In genomic region chr3:31405515-31405914, GRCh38 we compare ENCODE assay signal across 24 cellular contexts.
DNase-seq lines count a peak whose midpoint lies in the region; ATAC-seq and TF ChIP-seq lines count a peak whose summit lies in the region.
"Had no signal": no experiment of that assay in that cellular context is flagged by ENCODE, and none has a peak within 500 bp of the region (broad histone marks: within the 10 kb centered on the region; RNA-seq: fewer than 3 reads in every experiment).

No MANE protein-coding gene starts in this region.

- no peaks in the 10 kb centered on the region for H3K36me3 ChIP-seq in GM23338 (ENCODE audit: insufficient read depth)
- H3K36me3 ChIP-seq in mesendoderm (ENCODE audit: control insufficient read depth, insufficient read depth, low read length), result no peaks in the 10 kb centered on the region
- no peaks in the 10 kb centered on the region for H3K36me3 ChIP-seq in neuronal stem cell (replicated peaks in 1 of 2; ENCODE audit: control insufficient read depth in 2 of 2, insufficient read depth in 2 of 2, low read length in 2 of 2)
- H3K36me3 ChIP-seq in stomach, result no peaks in the 10 kb centered on the region
- H3K36me3 ChIP-seq: BLaER1, Peyer's patch had no signal

- H3K36me3 Mint-ChIP-seq in GM23338 (ENCODE audit: low read depth), result no peaks in the 10 kb centered on the region
- H3K36me3 Mint-ChIP-seq in activated CD8-positive, alpha-beta memory T cell treated with anti-CD3 and anti-CD28 coated beads, Interleukin-2, amount 10 ng/mL, durations not matched to agents 7 days and 5 days, result no peaks in the 10 kb centered on the region
- H3K36me3 Mint-ChIP-seq: CD4-positive, CD25-positive, alpha-beta regulatory T cell had no signal

- H3K27me3 Mint-ChIP-seq in GM23338 (ENCODE audit: insufficient read depth, low read depth, poor library complexity), result no peaks in the 10 kb centered on the region
- peaks cover under 1% of the 10 kb centered on the region for H3K27me3 Mint-ChIP-seq in activated CD8-positive, alpha-beta memory T cell treated with anti-CD3 and anti-CD28 coated beads, Interleukin-2, amount 10 ng/mL, durations not matched to agents 7 days and 5 days

- H3K4ac ChIP-seq in mesendoderm (ENCODE audit: low read depth, low read length) (no peak overlapping the region), neuronal stem cell (ENCODE audit: low read length) (no peak overlapping the region)

- H3K9ac ChIP-seq in mesendoderm (ENCODE audit: low read length) (no peak overlapping the region), neuronal stem cell (ENCODE audit: low read depth, low read length, poor library complexity) (no peak overlapping the region)
- H3K9ac ChIP-seq: BLaER1 had no signal

- no peak overlapping the region for H2BK120ac ChIP-seq in mesendoderm (ENCODE audit: low read depth, low read length)
- H2BK120ac ChIP-seq in neuronal stem cell (ENCODE audit: low read depth, low read length), result no peak overlapping the region

- peaks cover 0 to 5% of the 10 kb centered on the region in 2 donors for H3K9me3 ChIP-seq in neuronal stem cell (replicated peaks in 1 of 2; ENCODE audit: control insufficient read depth in 2 of 2, insufficient read depth in 1 of 2, low read depth in 1 of 2, low read length in 2 of 2)
- H3K9me3 ChIP-seq in stomach, result no peaks in the 10 kb centered on the region
- H3K9me3 ChIP-seq: BLaER1, Peyer's patch had no signal

- no peak for TF ChIP-seq POLR2A in stomach (IDR thresholded peaks at IDR 0.05)

- CTCF ChIA-PET in activated CD8-positive, alpha-beta memory T cell treated with anti-CD3 and anti-CD28 coated beads, Interleukin-2, amount 10 ng/mL, durations not matched to agents 7 days and 5 days (lab: Charles Lee), result no interaction called here

- H3K4me3 ChIP-seq in GM23338, result no peak overlapping the region
- no peak overlapping the region for H3K4me3 ChIP-seq in astrocyte of the cerebellum (ENCODE audit: low read depth, low read length)
- no peak overlapping the region for H3K4me3 ChIP-seq in mesendoderm (ENCODE audit: low read length)
- no peak overlapping the region for H3K4me3 ChIP-seq in retinal pigment epithelial cell (ENCODE audit: low read length)
- H3K4me3 ChIP-seq in neuronal stem cell (ENCODE audit: low read length in 2 of 2), result no peak overlapping the region
- H3K4me3 ChIP-seq in stomach, result no peak overlapping the region
- H3K4me3 ChIP-seq: BLaER1, Peyer's patch had no signal

- DNase-seq in GM23338 (ENCODE audit: low spot score) (no peak), astrocyte of the cerebellum (ENCODE audit: low read depth) (peak; percentile 39), mesendoderm (peak; percentile 44), retinal pigment epithelial cell (ENCODE audit: low read depth) (peak; percentile 37), neuronal stem cell (ENCODE audit: low spot score) (no peak), stomach (no peak), activated T-cell treated with anti-CD3 and anti-CD28 coated beads for 4 hours (no peak)
- DNase-seq in activated CD8-positive, alpha-beta memory T cell treated with anti-CD3 and anti-CD28 coated beads, Interleukin-2, amount 10 ng/mL, durations not matched to agents 7 days and 5 days, result no peak
- DNase-seq: CD4-positive, CD25-positive, alpha-beta regulatory T cell; DMS153; DND-41; GOT3; HCEC 1CT; KBM-7; MM.1S; NCI-H1417; NCI-H1694; NCI-H2081; NCI-H2227 treated with DMSO at 0.1 percent for 48 hours; NCI-H510A; NCI-H69; Peyer's patch; SHP77 treated with DMSO at 0.1 percent for 48 hours had no signal

- ATAC-seq in GM23338, result no peak
- ATAC-seq in activated CD8-positive, alpha-beta memory T cell treated with anti-CD3 and anti-CD28 coated beads, Interleukin-2, amount 10 ng/mL, durations not matched to agents 7 days and 5 days, result no peak

- H4K8ac ChIP-seq in mesendoderm (ENCODE audit: low read depth, low read length) (no peak overlapping the region), neuronal stem cell (ENCODE audit: low read depth, low read length) (no peak overlapping the region)

- H3K79me1 ChIP-seq in mesendoderm (ENCODE audit: low read length) (no peaks in the 10 kb centered on the region), neuronal stem cell (ENCODE audit: low read depth, low read length) (no peaks in the 10 kb centered on the region)

- peaks cover 10% of the 10 kb centered on the region for H3K9me2 ChIP-seq in GM23338 (ENCODE audit: insufficient read depth)

- H3K27me3 ChIP-seq in GM23338 (ENCODE audit: insufficient read depth) (no peaks in the 10 kb centered on the region), mesendoderm (ENCODE audit: insufficient read depth, low read length, poor library complexity) (no peaks in the 10 kb centered on the region), neuronal stem cell (ENCODE audit: control insufficient read depth in 3 of 3, insufficient read depth in 3 of 3, low read depth in 1 of 3, low read length in 3 of 3) (no peaks in the 10 kb centered on the region), stomach (no peaks in the 10 kb centered on the region)
- H3K27me3 ChIP-seq: BLaER1, Peyer's patch had no signal

- in situ Hi-C loops in astrocyte of the cerebellum (cut with HindIII; ENCODE audit: low sequenced_read_pairs), result no loop called here

- H3K4me2 ChIP-seq in GM23338, result no peak overlapping the region
- no peak overlapping the region for H3K4me2 ChIP-seq in mesendoderm (ENCODE audit: low read length)
- no peak overlapping the region for H3K4me2 ChIP-seq in neuronal stem cell (ENCODE audit: insufficient read depth, low read length, poor library complexity, severe bottlenecking)
- H3K4me2 ChIP-seq: BLaER1 had no signal

- H2BK15ac ChIP-seq in mesendoderm (replicated peaks; ENCODE audit: low read depth) (no peak overlapping the region), neuronal stem cell (ENCODE audit: low read length) (no peak overlapping the region)

- no peak for TF ChIP-seq EP300 in stomach (IDR thresholded peaks at IDR 0.05)

- H2AK5ac ChIP-seq in mesendoderm (ENCODE audit: low read length), result no peak overlapping the region
- no peak overlapping the region for H2AK5ac ChIP-seq in neuronal stem cell (ENCODE audit: low read depth, low read length)

- intact Hi-C loops in stomach (cut with DNase I; ENCODE audit: low total_unique reads), result no loop called here

- H4K20me1 ChIP-seq in GM23338 (replicated peaks; ENCODE audit: insufficient read depth), result no peaks in the 10 kb centered on the region
- H4K20me1 ChIP-seq: BLaER1 had no signal

- H3K27ac ChIP-seq in GM23338 (ENCODE audit: low read depth), result no peak overlapping the region
- no peak overlapping the region for H3K27ac ChIP-seq in mesendoderm (ENCODE audit: low read depth, low read length)
- no peak overlapping the region for H3K27ac ChIP-seq in neuronal stem cell (replicated peaks; ENCODE audit: low read length)
- no peak overlapping the region for H3K27ac ChIP-seq in stomach
- H3K27ac ChIP-seq: BLaER1, Peyer's patch had no signal

- H3K56ac ChIP-seq in mesendoderm (ENCODE audit: low read length), result no peak overlapping the region

- no peak overlapping the region for H4K91ac ChIP-seq in neuronal stem cell (ENCODE audit: low read depth, low read length, poor library complexity)

- H4K5ac ChIP-seq in mesendoderm (ENCODE audit: low read length), result no peak overlapping the region

- peaks cover 7% of the 10 kb centered on the region; the same call in 2 of the 3 replicates for H3K4me1 Mint-ChIP-seq in GM23338
- peaks cover 2% of the 10 kb centered on the region for H3K4me1 Mint-ChIP-seq in activated CD8-positive, alpha-beta memory T cell treated with anti-CD3 and anti-CD28 coated beads, Interleukin-2, amount 10 ng/mL, durations not matched to agents 7 days and 5 days

- H3K27ac Mint-ChIP-seq in GM23338, result no peak overlapping the region
- H3K27ac Mint-ChIP-seq in activated CD8-positive, alpha-beta memory T cell treated with anti-CD3 and anti-CD28 coated beads, Interleukin-2, amount 10 ng/mL, durations not matched to agents 7 days and 5 days, result no peak overlapping the region
- H3K27ac Mint-ChIP-seq: CD4-positive, CD25-positive, alpha-beta regulatory T cell had no signal

- no peaks in the 10 kb centered on the region for H3F3A ChIP-seq in GM23338 (replicated peaks; ENCODE audit: low read depth)

- H3K23ac ChIP-seq in mesendoderm (ENCODE audit: low read length), result no peak overlapping the region
- H3K23ac ChIP-seq in neuronal stem cell (ENCODE audit: low read depth, low read length, poor library complexity), result no peak overlapping the region

- H3K79me2 ChIP-seq in GM23338 (replicated peaks; ENCODE audit: insufficient read depth) (no peaks in the 10 kb centered on the region), mesendoderm (ENCODE audit: control insufficient read depth, insufficient read depth, low read length) (no peaks in the 10 kb centered on the region)

- H3K18ac ChIP-seq in mesendoderm (ENCODE audit: low read length) (no peak overlapping the region), neuronal stem cell (ENCODE audit: low read length) (no peak overlapping the region)

- no peak overlapping the region for H3K4me3 Mint-ChIP-seq in GM23338
- H3K4me3 Mint-ChIP-seq in activated CD8-positive, alpha-beta memory T cell treated with anti-CD3 and anti-CD28 coated beads, Interleukin-2, amount 10 ng/mL, durations not matched to agents 7 days and 5 days, result no peak overlapping the region
- H3K4me3 Mint-ChIP-seq: CD4-positive, CD25-positive, alpha-beta regulatory T cell had no signal

- no peaks in the 10 kb centered on the region for H3K9me3 Mint-ChIP-seq in GM23338
- peaks cover 4% of the 10 kb centered on the region for H3K9me3 Mint-ChIP-seq in activated CD8-positive, alpha-beta memory T cell treated with anti-CD3 and anti-CD28 coated beads, Interleukin-2, amount 10 ng/mL, durations not matched to agents 7 days and 5 days (ENCODE audit: low read depth)

- TF ChIP-seq CTCF in GM23338 (conservative IDR thresholded peaks at IDR 0.05; ENCODE audit: low read depth in 2 of 2) (no peak), astrocyte of the cerebellum (IDR thresholded peaks at IDR 0.05; ENCODE audit: low read depth, low read length, missing control alignments) (no peak), retinal pigment epithelial cell (conservative IDR thresholded peaks at IDR 0.05; ENCODE audit: low read depth, low read length) (no peak), stomach (IDR thresholded peaks at IDR 0.05) (no peak)

- 0 out of 2 replicates have a peak, but pooled peaks cover 6% of the 10 kb centered on the region for H3K4me1 ChIP-seq in GM23338 (ENCODE audit: insufficient read depth)
- H3K4me1 ChIP-seq in mesendoderm (ENCODE audit: control insufficient read depth, low read depth, low read length), result no peaks in the 10 kb centered on the region
- peaks cover 3 to 8% of the 10 kb centered on the region in 2 donors for H3K4me1 ChIP-seq in neuronal stem cell (ENCODE audit: control insufficient read depth in 2 of 2, insufficient read depth in 1 of 2, low read depth in 1 of 2, low read length in 2 of 2)
- H3K4me1 ChIP-seq in stomach, result no peaks in the 10 kb centered on the region
- H3K4me1 ChIP-seq: Peyer's patch had no signal

- H2AFZ ChIP-seq in GM23338 (peak overlapping the region; percentile 70; the same call in 1 of the 2 replicates), neuronal stem cell (ENCODE audit: low read length) (no peak overlapping the region)

- H3K14ac ChIP-seq in neuronal stem cell (ENCODE audit: low read length), result no peak overlapping the region

- no CpG with 5 or more reads among the region's 1 CpG for WGBS in mesendoderm (ENCODE audit: extremely low coverage, insufficient coverage, low lambda C conversion rate)
- WGBS in neuronal stem cell (ENCODE audit: extremely low coverage in 2 of 2, insufficient read length in 2 of 2, insufficient replicate concordance in 1 of 2), 2 donors, result no CpG with 5 or more reads among the region's 1 CpG
- 12 to 46% (median 33%) methylated on average over 1 of the region's 1 CpG for WGBS in stomach, 5 donors

- H2BK5ac ChIP-seq in mesendoderm (ENCODE audit: low read length) (no peak overlapping the region), neuronal stem cell (ENCODE audit: low read length) (no peak overlapping the region)

- no peak overlapping the region for H2BK12ac ChIP-seq in neuronal stem cell (ENCODE audit: low read length)

Comparison
In these comparisons a context has a peak if more than half of its experiments do, and no peak if none do; other contexts are left out.
1. DNase-seq: peak in astrocyte of the cerebellum (single experiment), mesendoderm (single experiment) and retinal pigment epithelial cell (single experiment); none in GM23338 (single experiment), neuronal stem cell (single experiment), activated CD8-positive, alpha-beta memory T cell treated with anti-CD3 and anti-CD28 coated beads, Interleukin-2, amount 10 ng/mL, durations not matched to agents 7 days and 5 days (single experiment), stomach (single experiment) and activated T-cell treated with anti-CD3 and anti-CD28 coated beads for 4 hours (single experiment).